ENCODE assay signal across 9 cellular contexts in the genomic region with DNA sequence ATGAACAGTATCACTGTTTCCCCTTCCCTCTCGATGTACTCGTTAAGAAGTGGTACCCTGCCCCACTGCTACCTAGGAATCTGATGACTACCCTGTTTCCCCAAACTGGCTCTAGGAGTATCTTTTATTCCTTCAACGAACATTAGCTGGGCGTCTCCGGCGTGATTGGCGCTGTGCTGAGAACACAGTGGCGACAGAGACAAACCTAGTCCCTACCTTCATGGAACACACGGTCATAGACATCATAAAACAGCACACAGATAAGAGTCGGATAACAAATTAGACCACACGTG. TPM values are rescaled to one million over a fixed set of nuclear protein-coding genes. Genes with fewer than 3 reads are reported as not detected.
DNase-seq lines count a peak whose midpoint lies in the region; ATAC-seq and TF ChIP-seq lines count a peak whose summit lies in the region.
"Had no signal": no experiment of that assay in that cellular context is flagged by ENCODE, and none has a peak within 500 bp of the region (broad histone marks: within the 10 kb centered on the region; RNA-seq: fewer than 3 reads in every experiment).

No MANE protein-coding gene starts in this region.

- TF ChIP-seq CTCF in heart left ventricle (IDR thresholded peaks at IDR 0.05): no peak
- TF ChIP-seq CTCF in mammary epithelial cell (conservative IDR thresholded peaks at IDR 0.05 in 1 of 2, IDR thresholded peaks at IDR 0.05 in 1 of 2; ENCODE audit: extremely low read depth in 1 of 2, insufficient read depth in 1 of 2, low read depth in 1 of 2, low read length in 2 of 2): no peak

- H2BK15ac ChIP-seq in mesenchymal stem cell (ENCODE audit: low read depth, poor library complexity, severe bottlenecking): no peak overlapping the region

- H2AFZ ChIP-seq in mammary epithelial cell (ENCODE audit: low read depth, low read length) (peak overlapping the region; percentile 94), mesenchymal stem cell (ENCODE audit: low read depth, low read length) (no peak overlapping the region)

- BruUV-seq in mammary epithelial cell (replicated peaks; lab: Mats Ljungman, UMichigan): no TSS peak

- H2AK5ac ChIP-seq in mesenchymal stem cell (ENCODE audit: low read length, severe bottlenecking): no peak overlapping the region

- peaks cover 7% of the 10 kb centered on the region for H3K79me1 ChIP-seq in mesenchymal stem cell (replicated peaks; ENCODE audit: low read length, poor library complexity, severe bottlenecking)

- intact Hi-C loops in heart left ventricle (cut with DNase I) (loop anchor here in 1 of 10 donors (5.0 kb wide), 1 partner anchor 155 kb away; no protein-coding TSS in a partner anchor), cardiac septum (cut with DNase I) (no loop called here), mammary epithelial cell (cut with micrococcal nuclease) (no loop called here)

- H3K9ac ChIP-seq in mammary epithelial cell (ENCODE audit: insufficient read depth, low read length): peak overlapping the region; percentile 94
- H3K9ac ChIP-seq in mesenchymal stem cell (ENCODE audit: low read length): peak overlapping the region; percentile 98

- H2BK5ac ChIP-seq in mesenchymal stem cell (ENCODE audit: low read depth, low read length, poor library complexity, severe bottlenecking): no peak overlapping the region

- no peak overlapping the region for H3K23ac ChIP-seq in mesenchymal stem cell (ENCODE audit: low read length in 2 of 2)

- WGBS in heart left ventricle, 4 donors: 0 to 2% (median 1%) methylated on average over 11 of the region's 11 CpGs
- 1% methylated on average over 11 of the region's 11 CpGs for WGBS in mammary epithelial cell (ENCODE audit: low coverage, missing lambda C conversion rate)
- under 1% methylated on average over 10 of the region's 11 CpGs for WGBS in mesenchymal stem cell
- under 1% methylated on average over 11 of the region's 11 CpGs for WGBS in urinary bladder

- TF ChIP-seq POLR2A in heart left ventricle (IDR thresholded peaks at IDR 0.05): no peak

- H3K27ac ChIP-seq in heart left ventricle: peak overlapping the region; percentile 80 to 96 (median 92)
- H3K27ac ChIP-seq in mammary epithelial cell (ENCODE audit: insufficient read depth, low read depth, low read length): peak overlapping the region; percentile 86
- H3K27ac ChIP-seq in mesenchymal stem cell (ENCODE audit: low read length, poor library complexity, severe bottlenecking): peak overlapping the region; percentile 90
- H3K27ac ChIP-seq in urinary bladder (ENCODE audit: low read depth): peak overlapping the region; percentile 76

- H3K4me2 ChIP-seq in mammary epithelial cell (ENCODE audit: insufficient read depth, low read depth, low read length) (peak overlapping the region; percentile 78), mesenchymal stem cell (ENCODE audit: low read length, poor library complexity, severe bottlenecking) (peak overlapping the region; percentile 78)

- H4K20me1 ChIP-seq in mammary epithelial cell (ENCODE audit: insufficient read depth, low read length): no peaks in the 10 kb centered on the region

- H3K14ac ChIP-seq in mesenchymal stem cell (ENCODE audit: low read length in 2 of 2): no peak overlapping the region

- H4K8ac ChIP-seq in mesenchymal stem cell (ENCODE audit: low read length): peak overlapping the region; percentile 75

- no peak overlapping the region for H2BK12ac ChIP-seq in mesenchymal stem cell (ENCODE audit: low read length in 2 of 2)

- H3K36me3 ChIP-seq in heart left ventricle (peaks cover 0 to 33% (median 21%) of the 10 kb centered on the region in 9 donors), mammary epithelial cell (ENCODE audit: insufficient read depth, low read length) (peaks cover 5% of the 10 kb centered on the region), mesenchymal stem cell (ENCODE audit: control insufficient read depth in 1 of 2, insufficient read depth in 2 of 2, low read depth in 1 of 2, low read length in 2 of 2) (peaks cover 20 to 22% of the 10 kb centered on the region in 2 experiments), urinary bladder (ENCODE audit: insufficient read depth) (peaks cover 2% of the 10 kb centered on the region)

- H3K79me2 ChIP-seq in mammary epithelial cell (ENCODE audit: insufficient read depth, low read length): peaks cover 51% of the 10 kb centered on the region

- H4K91ac ChIP-seq in mesenchymal stem cell (ENCODE audit: low read length): no peak overlapping the region

- CTCF ChIA-PET in mammary epithelial cell (lab: Charles Lee; ENCODE audit: low non-redundant PET): no interaction called here

- peak overlapping the region in 1 of 2 experiments; percentile 65 for H3K18ac ChIP-seq in mesenchymal stem cell (ENCODE audit: low read depth in 1 of 2, low read length in 2 of 2)

- H3K9me3 ChIP-seq in heart left ventricle (no peaks in the 10 kb centered on the region), mammary epithelial cell (replicated peaks; ENCODE audit: insufficient read depth, low read length) (no peaks in the 10 kb centered on the region), mesenchymal stem cell (ENCODE audit: control insufficient read depth, low read length) (no peaks in the 10 kb centered on the region)

- dilution Hi-C loops in mammary epithelial cell (cut with HindIII; ENCODE audit: low sequenced_read_pairs): no loop called here

- DNase-seq in heart left ventricle: no peak
- no peak for DNase-seq in cardiac septum (ENCODE audit: low spot score)
- no peak for DNase-seq in mammary epithelial cell
- DNase-seq in mesenchymal stem cell: no peak
- DNase-seq in NCI-H187 treated with DMSO at 0.1 percent for 48 hours (lab: John Stamatoyannopoulos, UW): no peak
- DNase-seq in DMS 273 (lab: John Stamatoyannopoulos, UW; ENCODE audit: unreplicated experiment): no peak

- no peak for ATAC-seq in heart left ventricle
- ATAC-seq in GM21528 (IDR thresholded peaks at IDR 0.05; ENCODE audit: low FRiP score, unreplicated experiment): no peak

- H3K4me1 ChIP-seq in heart left ventricle (peaks cover 0 to 28% (median 21%) of the 10 kb centered on the region in 12 donors), mammary epithelial cell (ENCODE audit: insufficient read depth, low read length) (no peaks in the 10 kb centered on the region), mesenchymal stem cell (ENCODE audit: control insufficient read depth, insufficient read depth, low read depth, low read length) (peaks cover 9% of the 10 kb centered on the region), urinary bladder (ENCODE audit: insufficient read depth) (no peaks in the 10 kb centered on the region)

- peak overlapping the region; percentile 11 to 64 for H3K4ac ChIP-seq in mesenchymal stem cell (ENCODE audit: low read depth in 1 of 2, low read length in 2 of 2)

- H3K4me3 ChIP-seq in heart left ventricle: peak overlapping the region; percentile 65 to 98 (median 92)
- peak overlapping the region; percentile 94 to 97 (median 94) for H3K4me3 ChIP-seq in mammary epithelial cell (replicated peaks in 1 of 3; ENCODE audit: insufficient read depth in 1 of 3, low read depth in 2 of 3, low read length in 3 of 3)
- H3K4me3 ChIP-seq in mesenchymal stem cell (ENCODE audit: insufficient read depth in 1 of 2, low read depth in 1 of 2, low read length in 2 of 2): peak overlapping the region; percentile 91 to 94
- peak overlapping the region; percentile 71 for H3K4me3 ChIP-seq in urinary bladder (ENCODE audit: low read depth, low read length)

- in situ Hi-C loops in mammary epithelial cell (cut with MboI; ENCODE audit: low sequenced_read_pairs in 2 of 2): no loop called here

- H3K27me3 ChIP-seq in heart left ventricle: peaks cover 8 to 27% (median 16%) of the 10 kb centered on the region in 9 donors
- H3K27me3 ChIP-seq in mammary epithelial cell (ENCODE audit: insufficient read depth, low read length): peaks cover 2% of the 10 kb centered on the region
- peaks cover 33 to 38% of the 10 kb centered on the region in 2 experiments for H3K27me3 ChIP-seq in mesenchymal stem cell (ENCODE audit: control insufficient read depth in 1 of 2, insufficient read depth in 1 of 2, low read length in 2 of 2)

- no peak overlapping the region for H2BK120ac ChIP-seq in mesenchymal stem cell (ENCODE audit: low read depth, low read length)

RNA-seq across cellular contexts. Expression of a gene that starts 0.7 kb away (rescaled TPM):
- total RNA-seq in heart left ventricle (10 to 100 TPM; 21.9 to 47.7 (median 34.8) TPM), cardiac septum (33.6 TPM), mammary epithelial cell (10 to 100 TPM; 32.3 to 81.6 TPM), urinary bladder (22.5 TPM)
- polyA plus RNA-seq in heart left ventricle (10 to 100 TPM; 32.4 to 34.3 TPM), mammary epithelial cell (56.2 TPM), urinary bladder (38.9 TPM)
- 163 TPM for polyA minus RNA-seq in mammary epithelial cell
- polyA plus RNA-seq in mesenchymal stem cell (2013, experiment 1 of 2): 38.9 TPM
- polyA plus RNA-seq in mesenchymal stem cell (2013, experiment 2 of 2): 39.9 TPM

RNA-seq across cellular contexts. Expression of a gene that starts 1.9 kb away (rescaled TPM):
- not detected for total RNA-seq in heart left ventricle
- under 1 TPM in 1 of 2 donors, not detected in 1; 0.07 TPM for polyA plus RNA-seq in heart left ventricle
- not detected for total RNA-seq in cardiac septum
- not detected for total RNA-seq in mammary epithelial cell
- not detected for polyA plus RNA-seq in mammary epithelial cell
- polyA minus RNA-seq in mammary epithelial cell: not detected
- not detected for polyA plus RNA-seq in mesenchymal stem cell (2013, experiment 1 of 2)
- polyA plus RNA-seq in mesenchymal stem cell (2013, experiment 2 of 2): not detected
- not detected for total RNA-seq in urinary bladder
- 0.11 TPM for polyA plus RNA-seq in urinary bladder
- total RNA-seq: RPMI7951 had no signal

RNA-seq across cellular contexts. Expression of a gene that starts 23.7 kb away (rescaled TPM):
- total RNA-seq in heart left ventricle (10 to 100 TPM; 17.7 to 40.0 (median 19.6) TPM), cardiac septum (17.4 TPM), mammary epithelial cell (10 to 100 TPM; 15.9 to 28.0 TPM), urinary bladder (18.2 TPM)
- polyA plus RNA-seq in heart left ventricle (10 to 100 TPM; 13.6 to 14.5 TPM), mammary epithelial cell (5.7 TPM), urinary bladder (30.2 TPM)
- 6.1 TPM for polyA minus RNA-seq in mammary epithelial cell
- polyA plus RNA-seq in mesenchymal stem cell (2013, experiment 1 of 2): 8.0 TPM
- 8.2 TPM for polyA plus RNA-seq in mesenchymal stem cell (2013, experiment 2 of 2)

RNA-seq across cellular contexts. Expression of a gene that starts 40.2 kb away (rescaled TPM):
- total RNA-seq in heart left ventricle: 10 to 100 TPM in 5 of 9 donors, 1 to 10 TPM in 4; 8.3 to 16.0 (median 10.6) TPM
- polyA plus RNA-seq in heart left ventricle: 1 to 10 TPM; 7.9 to 8.7 TPM
- total RNA-seq in cardiac septum: 10.3 TPM
- 1 to 10 TPM; 1.8 to 8.9 TPM for total RNA-seq in mammary epithelial cell
- polyA plus RNA-seq in mammary epithelial cell: 1.4 TPM
- 1.8 TPM for polyA minus RNA-seq in mammary epithelial cell
- polyA plus RNA-seq in mesenchymal stem cell (2013, experiment 1 of 2): 14.9 TPM
- polyA plus RNA-seq in mesenchymal stem cell (2013, experiment 2 of 2): 15.3 TPM
- 1.3 TPM for total RNA-seq in urinary bladder
- polyA plus RNA-seq in urinary bladder: 8.2 TPM

RNA-seq across cellular contexts. Expression of a gene that starts 47.1 kb away (rescaled TPM):
- total RNA-seq in heart left ventricle (not detected), cardiac septum (0.16 TPM), mammary epithelial cell (under 1 TPM; 0.17 to 0.35 TPM), urinary bladder (not detected)
- polyA plus RNA-seq in heart left ventricle (not detected), mammary epithelial cell (not detected), urinary bladder (not detected)
- 0.31 TPM for polyA minus RNA-seq in mammary epithelial cell
- 0.01 TPM for polyA plus RNA-seq in mesenchymal stem cell (2013, experiment 1 of 2)
- not detected for polyA plus RNA-seq in mesenchymal stem cell (2013, experiment 2 of 2)
- total RNA-seq: RPMI7951 had no signal
